ENCODE assay signal across 8 cellular contexts in genomic region chr12:51926718-51927117, GRCh38. TPM values are rescaled to one million over a fixed set of nuclear protein-coding genes. Genes with fewer than 3 reads are reported as not detected.
DNase-seq lines count a peak whose midpoint lies in the region; ATAC-seq and TF ChIP-seq lines count a peak whose summit lies in the region.

No MANE protein-coding gene starts in this region.

- H3K36me3 ChIP-seq in GM23248 (ENCODE audit: low read depth), result no peaks in the 10 kb centered on the region
- no peaks in the 10 kb centered on the region for H3K36me3 ChIP-seq in neutrophil

- no peak overlapping the region for H3K9ac ChIP-seq in GM23248

- no peaks in the 10 kb centered on the region for H3K9me2 ChIP-seq in GM23248 (ENCODE audit: insufficient read depth)

- H3K27ac ChIP-seq in 22Rv1 (no peak overlapping the region), GM23248 (no peak overlapping the region), neutrophil (no peak overlapping the region)

- H2AFZ ChIP-seq in GM23248, result no peak overlapping the region

- no peak for ATAC-seq in GM21717 (IDR thresholded peaks at IDR 0.05; ENCODE audit: unreplicated experiment)

- H3K4me1 ChIP-seq in GM23248 (ENCODE audit: insufficient read depth) (peaks cover 16% of the 10 kb centered on the region), neutrophil (ENCODE audit: control insufficient read depth in 1 of 2, insufficient read depth in 1 of 2, low read depth in 1 of 2, low read length in 1 of 2) (peaks cover 11 to 13% of the 10 kb centered on the region in 2 experiments)

- H3K27me3 ChIP-seq in GM23248 (replicated peaks; ENCODE audit: insufficient read depth) (no peaks in the 10 kb centered on the region), neutrophil (peaks cover 6% of the 10 kb centered on the region)

- peaks cover 6% of the 10 kb centered on the region; the same call in 1 of the 2 replicates for H3F3A ChIP-seq in GM23248 (ENCODE audit: insufficient read depth)

- no peak overlapping the region for H3K4me3 ChIP-seq in GM23248
- H3K4me3 ChIP-seq in choroid plexus epithelial cell (ENCODE audit: low read depth, low read length), result no peak overlapping the region
- no peak overlapping the region for H3K4me3 ChIP-seq in neutrophil (ENCODE audit: low read depth in 1 of 2, low read length in 1 of 2)

- DNase-seq in GM23248, result peak; percentile 65
- DNase-seq in UCSD-AML1 (lab: John Stamatoyannopoulos, UW; ENCODE audit: unreplicated experiment), result peak; percentile 58
- peak; percentile 75 for DNase-seq in choroid plexus epithelial cell (ENCODE audit: low read depth)
- DNase-seq in NCI-H1092 treated with DMSO at 0.1 percent for 48 hours (lab: John Stamatoyannopoulos, UW), result no peak
- DNase-seq in SHP77 (lab: John Stamatoyannopoulos, UW), result no peak

- peak; percentile 79 for TF ChIP-seq CTCF in 22Rv1 (IDR thresholded peaks at IDR 0.05)
- TF ChIP-seq CTCF in choroid plexus epithelial cell (conservative IDR thresholded peaks at IDR 0.05; ENCODE audit: low read depth, low read length), result peak; percentile 74
- peak; percentile 37 for TF ChIP-seq CTCF in neutrophil (IDR thresholded peaks at IDR 0.05)

- H3K9me3 ChIP-seq in GM23248 (ENCODE audit: low read depth) (no peaks in the 10 kb centered on the region), neutrophil (no peaks in the 10 kb centered on the region)

- no peaks in the 10 kb centered on the region for H3K79me2 ChIP-seq in GM23248 (ENCODE audit: insufficient read depth)

- no peaks in the 10 kb centered on the region for H4K20me1 ChIP-seq in GM23248 (ENCODE audit: insufficient read depth)

- H3K4me2 ChIP-seq in GM23248 (ENCODE audit: unreplicated experiment), result no peak overlapping the region

- in situ Hi-C loops in GM23248 (cut with MboI), result no loop called here

- 93 to 96% methylated on average over 2 of the region's 2 CpGs for WGBS in GM23248 (ENCODE audit: low coverage in 1 of 2, low lambda C conversion rate in 2 of 2, missing lambda C conversion rate in 2 of 2), 2 experiments

RNA-seq across cellular contexts. Expression of gene ACVRL1, which starts 19.4 kb away (rescaled TPM):
- 67.4 and 114 TPM in 2 replicates for total RNA-seq in GM23248 (2014; rRNA removed; shearing (Covaris generic))
- polyA plus RNA-seq in GM23248 (2016; fragmentation: Nextera tagmentation; extraction: Ambion mirVana), result 18.9 and 19.1 TPM in 2 replicates

RNA-seq across cellular contexts. Expression of gene ACVR1B, which starts 24.8 kb away (rescaled TPM):
- 16.4 and 17.0 TPM in 2 replicates for total RNA-seq in GM23248 (2014; rRNA removed; shearing (Covaris generic))
- polyA plus RNA-seq in GM23248 (2016; fragmentation: Nextera tagmentation; extraction: Ambion mirVana), result 2.8 and 3.1 TPM in 2 replicates

RNA-seq across cellular contexts. Expression of gene ANKRD33, which starts 38.8 kb away (rescaled TPM):
- not detected in 2 replicates for total RNA-seq in GM23248 (2014; rRNA removed; shearing (Covaris generic))
- not detected in 2 replicates for polyA plus RNA-seq in GM23248 (2016; fragmentation: Nextera tagmentation; extraction: Ambion mirVana)

Comparison
In these comparisons a context has a peak if more than half of its experiments do, and no peak if none do; other contexts are left out.
1. DNase-seq: peak in GM23248 (single experiment), UCSD-AML1 (single experiment) and choroid plexus epithelial cell (single experiment); none in NCI-H1092 treated with DMSO at 0.1 percent for 48 hours (single experiment) and SHP77 (0 of 2).
2. Peak in every context shown above with its lines, with median percentiles within 50 percentile points of each other: CTCF ChIP-seq.